18 cellular contexts compared by ENCODE assay signal in the genomic region with DNA sequence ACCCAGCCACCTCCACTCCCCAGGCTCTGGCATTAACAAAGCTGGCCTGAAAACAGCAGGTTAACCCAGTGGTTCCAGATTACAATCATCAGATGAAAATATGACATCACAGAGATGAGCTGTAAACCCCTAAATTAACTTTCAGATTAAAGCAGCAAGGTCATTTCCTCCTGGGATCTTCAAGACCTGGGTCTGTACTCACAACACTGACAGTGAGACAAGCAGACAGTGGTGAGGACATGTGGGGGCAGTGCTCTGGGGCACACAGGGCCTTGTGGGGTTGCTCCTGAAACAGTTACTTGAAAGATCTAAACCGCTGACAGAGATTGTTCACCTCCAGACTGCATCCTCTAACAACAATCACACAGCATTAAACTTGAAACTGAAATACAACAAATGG.
DNase-seq lines count a peak whose midpoint lies in the region; ATAC-seq lines count a peak whose summit lies in the region.
"Had no signal": no experiment of that assay in that cellular context is flagged by ENCODE, and none has a peak within 500 bp of the region (broad histone marks: within the 10 kb centered on the region; RNA-seq: fewer than 3 reads in every experiment).

No MANE protein-coding gene starts in this region.

- peaks cover 2% of the 10 kb centered on the region for H3K9me3 Mint-ChIP-seq in activated CD4-positive, alpha-beta T cell treated with anti-CD3 and anti-CD28 coated beads for 36 hours (ENCODE audit: low read depth)
- H3K9me3 Mint-ChIP-seq in activated naive CD4-positive, alpha-beta T cell treated with anti-CD3 and anti-CD28 coated beads, Interleukin-2, amount 50 U/mL, for 72 hours: no peaks in the 10 kb centered on the region
- peaks cover 10% of the 10 kb centered on the region for H3K9me3 Mint-ChIP-seq in activated naive CD8-positive, alpha-beta T cell treated with anti-CD3 and anti-CD28 coated beads, Interleukin-2, amount 50 U/mL, for 24 hours

- peak overlapping the region; percentile 35 for H3K27ac Mint-ChIP-seq in activated CD4-positive, alpha-beta T cell treated with anti-CD3 and anti-CD28 coated beads for 36 hours
- peak overlapping the region in 1 of 2 donors; percentile 20 for H3K27ac Mint-ChIP-seq in activated naive CD4-positive, alpha-beta T cell treated with anti-CD3 and anti-CD28 coated beads, Interleukin-2, amount 50 U/mL, for 72 hours
- no peak overlapping the region for H3K27ac Mint-ChIP-seq in activated naive CD8-positive, alpha-beta T cell treated with anti-CD3 and anti-CD28 coated beads, Interleukin-2, amount 50 U/mL, for 24 hours

- H3K4me1 Mint-ChIP-seq in activated CD4-positive, alpha-beta T cell treated with anti-CD3 and anti-CD28 coated beads for 36 hours: peaks cover 9% of the 10 kb centered on the region
- peaks cover 5% of the 10 kb centered on the region for H3K4me1 Mint-ChIP-seq in activated naive CD8-positive, alpha-beta T cell treated with anti-CD3 and anti-CD28 coated beads, Interleukin-2, amount 50 U/mL, for 24 hours
- H3K4me1 Mint-ChIP-seq: CD4-positive, alpha-beta memory T cell had no signal

- intact Hi-C loops in activated CD4-positive, alpha-beta T cell treated with anti-CD3 and anti-CD28 coated beads for 36 hours (cut with DNase I, micrococcal nuclease): no loop called here

- ATAC-seq in activated CD4-positive, alpha-beta T cell treated with anti-CD3 and anti-CD28 coated beads for 36 hours: peak; percentile 94
- peak; percentile 60 to 70 for ATAC-seq in activated naive CD4-positive, alpha-beta T cell treated with anti-CD3 and anti-CD28 coated beads, Interleukin-2, amount 50 U/mL, for 72 hours
- peak; percentile 61 for ATAC-seq in activated naive CD8-positive, alpha-beta T cell treated with anti-CD3 and anti-CD28 coated beads, Interleukin-2, amount 50 U/mL, for 24 hours
- no peak for ATAC-seq in HG02571 (IDR thresholded peaks at IDR 0.05; ENCODE audit: unreplicated experiment)

- peak; percentile 37 for DNase-seq in activated CD4-positive, alpha-beta T cell treated with anti-CD3 and anti-CD28 coated beads for 36 hours
- no peak for DNase-seq in activated CD4-positive, alpha-beta T cell treated with anti-CD3 and anti-CD28 coated beads, Interleukin-2, amount 50 U/mL, for 1 hour
- no peak for DNase-seq in activated naive CD4-positive, alpha-beta T cell treated with anti-CD3 and anti-CD28 coated beads, Interleukin-2, amount 50 U/mL, for 72 hours (ENCODE audit: low spot score in 2 of 2)
- no peak for DNase-seq in activated naive CD4-positive, alpha-beta T cell treated with anti-CD3 and anti-CD28 coated beads, Interleukin-2, amount 50 U/mL, for 16 hours
- DNase-seq in activated naive CD8-positive, alpha-beta T cell treated with anti-CD3 and anti-CD28 coated beads, Interleukin-2, amount 50 U/mL, for 24 hours: no peak
- DNase-seq in mucosa of gallbladder (ENCODE audit: low spot score) (no peak), mesenteric fat pad (ENCODE audit: low spot score) (no peak)
- DNase-seq: BE2C; Calu3; CD4-positive, alpha-beta memory T cell; H7; NCI-H1105 treated with DMSO at 0.1 percent for 48 hours; NCI-H1694 treated with DMSO at 0.1 percent for 48 hours; NCI-H2107; NCI-H2227 treated with DMSO at 0.1 percent for 48 hours; NCI-H524 treated with DMSO at 0.1 percent for 48 hours; Right ventricle myocardium superior had no signal

- no peaks in the 10 kb centered on the region for H3K27me3 Mint-ChIP-seq in activated CD4-positive, alpha-beta T cell treated with anti-CD3 and anti-CD28 coated beads for 36 hours
- no peaks in the 10 kb centered on the region for H3K27me3 Mint-ChIP-seq in activated naive CD8-positive, alpha-beta T cell treated with anti-CD3 and anti-CD28 coated beads, Interleukin-2, amount 50 U/mL, for 24 hours
- H3K27me3 Mint-ChIP-seq: CD4-positive, alpha-beta memory T cell had no signal

- CTCF ChIA-PET in activated CD4-positive, alpha-beta T cell treated with anti-CD3 and anti-CD28 coated beads for 36 hours (lab: Charles Lee): no interaction called here

- H3K36me3 Mint-ChIP-seq in activated CD4-positive, alpha-beta T cell treated with anti-CD3 and anti-CD28 coated beads for 36 hours (ENCODE audit: low read depth): peaks cover 11% of the 10 kb centered on the region
- peaks cover 0 to 9% of the 10 kb centered on the region in 2 donors for H3K36me3 Mint-ChIP-seq in activated naive CD4-positive, alpha-beta T cell treated with anti-CD3 and anti-CD28 coated beads, Interleukin-2, amount 50 U/mL, for 72 hours
- H3K36me3 Mint-ChIP-seq in activated naive CD8-positive, alpha-beta T cell treated with anti-CD3 and anti-CD28 coated beads, Interleukin-2, amount 50 U/mL, for 24 hours (ENCODE audit: low read depth): peaks cover 24% of the 10 kb centered on the region

- POLR2A ChIA-PET in activated CD4-positive, alpha-beta T cell treated with anti-CD3 and anti-CD28 coated beads for 36 hours (lab: Charles Lee): no interaction called here

- no peak overlapping the region for H3K4me3 Mint-ChIP-seq in activated CD4-positive, alpha-beta T cell treated with anti-CD3 and anti-CD28 coated beads for 36 hours
- H3K4me3 Mint-ChIP-seq in activated naive CD8-positive, alpha-beta T cell treated with anti-CD3 and anti-CD28 coated beads, Interleukin-2, amount 50 U/mL, for 24 hours: no peak overlapping the region
- H3K4me3 Mint-ChIP-seq: CD4-positive, alpha-beta memory T cell had no signal
